Comparison of ENCODE assay signal across 19 cellular contexts in the genomic region with DNA sequence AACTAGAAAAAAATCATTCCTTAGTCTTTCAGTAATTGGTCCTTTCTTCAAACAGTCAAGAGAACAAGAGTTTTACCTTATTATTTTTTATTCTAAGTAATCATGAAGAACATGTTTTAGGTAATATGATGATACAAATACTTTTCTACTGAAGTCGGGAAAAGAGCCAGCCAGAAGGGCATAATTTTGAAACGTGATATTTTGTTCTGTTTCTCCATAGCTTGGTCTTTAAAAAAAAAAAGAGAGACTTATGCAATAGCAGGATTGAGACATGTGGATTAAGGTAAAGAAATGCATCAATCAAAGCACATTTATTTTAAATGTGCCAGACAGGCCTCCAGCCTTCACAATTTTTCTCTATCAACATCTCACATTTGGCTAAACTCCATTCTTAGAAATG.
"Had no signal": no experiment of that assay in that cellular context is flagged by ENCODE, and none has a peak within 500 bp of the region (broad histone marks: within the 10 kb centered on the region; RNA-seq: fewer than 3 reads in every experiment).

No MANE protein-coding gene starts in this region.

- DNase-seq: KBM-7; MM.1S; NCI-H1092 treated with DMSO at 0.1 percent for 48 hours; NCI-H1436 treated with DMSO at 0.1 percent for 48 hours; NCI-H1694; NCI-H187 treated with DMSO at 0.1 percent for 48 hours; NCI-H2029 treated with DMSO at 0.1 percent for 48 hours; NCI-H226; NCI-H446; NCI-H510A; NCI-H524 treated with DMSO at 0.1 percent for 48 hours; NCI-H69; NCI-H774; NK-92 treated with Interleukin-12 subunit alpha and Interleukin-12 subunit beta, amount 100 ng/mL, for 24 hours; PC-3; SHP77; SK-N-SH; SW 1271 had no signal

- H3K4me2 ChIP-seq: SK-N-SH had no signal

- H3K27ac ChIP-seq: RWPE1 had no signal

- H3K9ac ChIP-seq: SK-N-SH had no signal
